In genomic region chr19:36128392-36128736, GRCh38 we compare ENCODE assay signal across 6 cellular contexts.
DNase-seq lines count a peak whose midpoint lies in the region; ATAC-seq and TF ChIP-seq lines count a peak whose summit lies in the region.

No MANE protein-coding gene starts in this region.

- in situ Hi-C loops in astrocyte of the spinal cord (cut with HindIII; ENCODE audit: low sequenced_read_pairs): no loop called here

- peaks cover 33% of the 10 kb centered on the region for H3K4me1 Mint-ChIP-seq in stimulated activated naive CD8-positive, alpha-beta T cell treated with anti-CD3 and anti-CD28 coated beads, Interleukin-15, Interleukin-2, amounts not matched to agents 100 ng/mL and 50 ng/mL, for 24 hours (ENCODE audit: low read depth)
- peaks cover 5% of the 10 kb centered on the region for H3K4me1 Mint-ChIP-seq in nephron

- no peak for TF ChIP-seq CTCF in astrocyte of the spinal cord (IDR thresholded peaks at IDR 0.05; ENCODE audit: low read depth, low read length)
- TF ChIP-seq CTCF in nephron (IDR thresholded peaks at IDR 0.05; ENCODE audit: unreplicated experiment in 3 of 3): no peak

- H3K27ac Mint-ChIP-seq in stimulated activated naive CD8-positive, alpha-beta T cell treated with anti-CD3 and anti-CD28 coated beads, Interleukin-15, Interleukin-2, amounts not matched to agents 100 ng/mL and 50 ng/mL, for 24 hours: peak overlapping the region; percentile 95
- peak overlapping the region; percentile 74 to 99 (median 94) for H3K27ac Mint-ChIP-seq in nephron

- peaks cover 6% of the 10 kb centered on the region for H3K36me3 Mint-ChIP-seq in stimulated activated naive CD8-positive, alpha-beta T cell treated with anti-CD3 and anti-CD28 coated beads, Interleukin-15, Interleukin-2, amounts not matched to agents 100 ng/mL and 50 ng/mL, for 24 hours (ENCODE audit: low read depth)
- H3K36me3 Mint-ChIP-seq in nephron (ENCODE audit: low read depth): peaks cover 14% of the 10 kb centered on the region

- H3K27me3 Mint-ChIP-seq in stimulated activated naive CD8-positive, alpha-beta T cell treated with anti-CD3 and anti-CD28 coated beads, Interleukin-15, Interleukin-2, amounts not matched to agents 100 ng/mL and 50 ng/mL, for 24 hours: no peaks in the 10 kb centered on the region
- H3K27me3 Mint-ChIP-seq in nephron (ENCODE audit: low read depth): no peaks in the 10 kb centered on the region

- no peak for ATAC-seq in stimulated activated naive CD8-positive, alpha-beta T cell treated with anti-CD3 and anti-CD28 coated beads, Interleukin-15, Interleukin-2, amounts not matched to agents 100 U/mL and 50 U/mL, for 24 hours
- ATAC-seq in HG02763 (IDR thresholded peaks at IDR 0.05; ENCODE audit: unreplicated experiment) (no peak), HG03039 (IDR thresholded peaks at IDR 0.05; ENCODE audit: unreplicated experiment) (no peak)

- peak overlapping the region; percentile 44 for H3K4me3 ChIP-seq in astrocyte of the spinal cord (ENCODE audit: low read depth, low read length)

- DNase-seq in stimulated activated naive CD8-positive, alpha-beta T cell treated with anti-CD3 and anti-CD28 coated beads, Interleukin-15, Interleukin-2, amounts not matched to agents 100 U/mL and 50 U/mL, for 24 hours: no peak
- DNase-seq in astrocyte of the spinal cord (ENCODE audit: low read depth, low spot score): no peak

- peak overlapping the region; percentile 87 for H3K4me3 Mint-ChIP-seq in stimulated activated naive CD8-positive, alpha-beta T cell treated with anti-CD3 and anti-CD28 coated beads, Interleukin-15, Interleukin-2, amounts not matched to agents 100 ng/mL and 50 ng/mL, for 24 hours
- peak overlapping the region; percentile 84 to 90 (median 88) for H3K4me3 Mint-ChIP-seq in nephron

- no peaks in the 10 kb centered on the region for H3K9me3 Mint-ChIP-seq in stimulated activated naive CD8-positive, alpha-beta T cell treated with anti-CD3 and anti-CD28 coated beads, Interleukin-15, Interleukin-2, amounts not matched to agents 100 ng/mL and 50 ng/mL, for 24 hours
- H3K9me3 Mint-ChIP-seq in nephron: no peaks in the 10 kb centered on the region
